Comparison of ENCODE assay signal across 21 cellular contexts in genomic region chr13:37443538-37443937, GRCh38.
DNase-seq lines count a peak whose midpoint lies in the region; ATAC-seq and TF ChIP-seq lines count a peak whose summit lies in the region.
"Had no signal": no experiment of that assay in that cellular context is flagged by ENCODE, and none has a peak within 500 bp of the region (broad histone marks: within the 10 kb centered on the region; RNA-seq: fewer than 3 reads in every experiment).

No MANE protein-coding gene starts in this region.

- no peak overlapping the region for H3K27ac Mint-ChIP-seq in T-helper 17 cell
- H3K27ac Mint-ChIP-seq: activated naive CD8-positive, alpha-beta T cell; stimulated activated memory B cell treated with anti-CD40 and anti-IgM and Interleukin-4, amounts not matched to agents 10 μg/mL and 1 μg/mL and 100 μg/mL, for 72 hours had no signal

- H3K4me3 Mint-ChIP-seq in T-helper 17 cell = no peak overlapping the region
- H3K4me3 Mint-ChIP-seq: activated naive CD8-positive, alpha-beta T cell; activated T-cell treated with anti-CD3 and anti-CD28 coated beads, Interleukin-2, amount 50 U/mL, for 4 hours; stimulated activated memory B cell treated with anti-CD40 and anti-IgM and Interleukin-4, amounts not matched to agents 10 μg/mL and 1 μg/mL and 100 μg/mL, for 72 hours had no signal

- no peak overlapping the region for H3K4me3 ChIP-seq in AG09309 (ENCODE audit: control insufficient read depth, low read depth, low read length)
- H3K4me3 ChIP-seq: heart right ventricle, mucosa of descending colon, ovary, skin epidermis, upper lobe of left lung had no signal

- no peaks in the 10 kb centered on the region for H3K9me3 ChIP-seq in T-helper 17 cell (ENCODE audit: control insufficient read depth, low read length, poor library complexity, severe bottlenecking)
- H3K9me3 ChIP-seq: mucosa of descending colon, ovary, upper lobe of left lung had no signal

- no peaks in the 10 kb centered on the region for H3K36me3 Mint-ChIP-seq in T-helper 17 cell (ENCODE audit: low read depth)
- H3K36me3 Mint-ChIP-seq: activated naive CD8-positive, alpha-beta T cell; stimulated activated memory B cell treated with anti-CD40 and anti-IgM and Interleukin-4, amounts not matched to agents 10 μg/mL and 1 μg/mL and 100 μg/mL, for 72 hours had no signal

- H3K27ac ChIP-seq in epithelial cell of prostate = peak overlapping the region; percentile 62
- H3K27ac ChIP-seq: heart right ventricle, ovary, upper lobe of left lung had no signal

- H3K27me3 Mint-ChIP-seq in T-helper 17 cell = no peaks in the 10 kb centered on the region
- H3K27me3 Mint-ChIP-seq: activated naive CD8-positive, alpha-beta T cell; stimulated activated memory B cell treated with anti-CD40 and anti-IgM and Interleukin-4, amounts not matched to agents 10 μg/mL and 1 μg/mL and 100 μg/mL, for 72 hours had no signal

- H3K4me1 Mint-ChIP-seq in T-helper 17 cell = no peaks in the 10 kb centered on the region
- H3K4me1 Mint-ChIP-seq: stimulated activated memory B cell treated with anti-CD40 and anti-IgM and Interleukin-4, amounts not matched to agents 10 μg/mL and 1 μg/mL and 100 μg/mL, for 72 hours had no signal

- DNase-seq in AG09309 (ENCODE audit: low read depth) (peak; percentile 71), LHCN-M2 (ENCODE audit: low read depth) (peak; percentile 85), epithelial cell of prostate (ENCODE audit: low read depth, low spot score) (peak; percentile 93), myocyte (ENCODE audit: low read depth) (peak; percentile 45), RPMI8226 (no peak), UCSD-AML1 (lab: John Stamatoyannopoulos, UW; ENCODE audit: unreplicated experiment) (no peak), LoVo (ENCODE audit: low spot score) (no peak), T-helper 17 cell (no peak)
- DNase-seq: activated CD4-positive, alpha-beta T cell treated with anti-CD3 and anti-CD28 coated beads, Interleukin-2, amount 50 U/mL, for 4 hours; activated T-cell treated with anti-CD3 and anti-CD28 coated beads, Interleukin-2, amount 50 U/mL, for 4 hours; C1 segment of cervical spinal cord; cerebellar nuclear complex; heart right ventricle; mucosa of descending colon; NCI-H187 treated with DMSO at 0.1 percent for 48 hours; NCI-H510A; ovary; upper lobe of left lung had no signal

- no peak for ATAC-seq in T-helper 17 cell
- ATAC-seq: activated T-cell treated with anti-CD3 and anti-CD28 coated beads, Interleukin-2, amount 50 U/mL, for 4 hours; heart right ventricle; mucosa of descending colon; stimulated activated memory B cell treated with anti-CD40 and anti-IgM and Interleukin-4, amounts not matched to agents 10 μg/mL and 1 μg/mL and 100 μg/mL, for 72 hours had no signal

- no peak for TF ChIP-seq CTCF in AG09309 (IDR thresholded peaks at IDR 0.05; ENCODE audit: control insufficient read depth, insufficient read depth, low read depth, low read length, missing control alignments)

Comparison
In these comparisons a context has a peak if more than half of its experiments do, and no peak if none do; other contexts are left out.
1. DNase-seq: peak in AG09309 (single experiment), LHCN-M2 (single experiment), epithelial cell of prostate (single experiment) and myocyte (single experiment); none in RPMI8226 (single experiment), UCSD-AML1 (single experiment), LoVo (single experiment) and T-helper 17 cell (0 of 3).